8 cellular contexts compared by ENCODE assay signal in the genomic region with DNA sequence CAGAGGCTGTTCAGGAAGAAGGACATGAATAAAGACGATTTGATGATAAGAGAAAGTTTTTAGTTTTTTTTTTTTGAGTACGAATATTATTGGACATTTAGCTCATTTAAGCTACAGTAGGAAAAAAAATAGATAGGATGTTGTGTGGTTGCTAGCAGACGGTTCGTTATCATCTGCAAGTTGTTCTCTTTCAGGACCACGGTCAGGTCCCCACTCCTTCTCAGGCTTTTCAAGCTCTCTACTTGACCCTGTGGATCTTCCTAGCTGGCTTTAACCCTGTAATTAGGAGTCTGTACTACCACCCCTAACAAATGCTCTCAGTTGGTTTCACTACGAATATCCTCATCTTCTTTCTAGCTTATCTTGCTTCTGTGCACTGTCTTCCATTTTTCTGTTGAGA. TPM values are rescaled to one million over a fixed set of nuclear protein-coding genes. Genes with fewer than 3 reads are reported as not detected.
DNase-seq lines count a peak whose midpoint lies in the region; ATAC-seq, FAIRE-seq and TF ChIP-seq lines count a peak whose summit lies in the region.

No MANE protein-coding gene starts in this region.

- H3K36me3 ChIP-seq in sigmoid colon = no peaks in the 10 kb centered on the region

- no peaks in the 10 kb centered on the region for H3K9me3 ChIP-seq in sigmoid colon

- no peak for ATAC-seq in HG02763 (IDR thresholded peaks at IDR 0.05; ENCODE audit: unreplicated experiment)

- FAIRE-seq in D721Med (lab: Jason Lieb, UNC) = no peak

- H3K27me3 ChIP-seq in sigmoid colon = peaks cover 5 to 16% (median 8%) of the 10 kb centered on the region in 3 donors

- WGBS in sigmoid colon, 2 donors = 1 to 2% methylated on average over 6 of the region's 6 CpGs

- intact Hi-C loops in sigmoid colon (cut with DNase I) = no loop called here

- no peak overlapping the region for H3K27ac ChIP-seq in sigmoid colon

- peaks cover 0 to 30% (median 20%) of the 10 kb centered on the region in 4 donors for H3K4me1 ChIP-seq in sigmoid colon

- H3K4me3 ChIP-seq in sigmoid colon = no peak overlapping the region

- TF ChIP-seq CTCF in D721Med (IDR thresholded peaks at IDR 0.05; ENCODE audit: insufficient read depth, missing control alignments) (no peak), sigmoid colon (IDR thresholded peaks at IDR 0.05) (no peak)

- no peak for TF ChIP-seq POLR2A in sigmoid colon (IDR thresholded peaks at IDR 0.05)

- DNase-seq in Ammon's horn (ENCODE audit: low spot score) (peak; percentile 57), HT-29 (ENCODE audit: low spot score) (peak; percentile 14), iPS-NIHi7 (ENCODE audit: extremely low spot score) (peak; percentile 67), D721Med (ENCODE audit: insufficient read length, low spot score) (no peak), sigmoid colon (no peak), DMS153 (lab: John Stamatoyannopoulos, UW) (no peak)
- DNase-seq in activated CD4-positive, alpha-beta T cell treated with anti-CD3 and anti-CD28 coated beads, Interleukin-2, amount 50 U/mL, for 1 hour = peak; percentile 16

- no peak for TF ChIP-seq EP300 in sigmoid colon (IDR thresholded peaks at IDR 0.05)

RNA-seq across cellular contexts. Expression of gene KCNH8, which starts 1.1 kb away (rescaled TPM):
- total RNA-seq in HT-29 (2014; rRNA removed; shearing (Covaris generic)) = 0.03 and 1.1 TPM in 2 replicates
- total RNA-seq in sigmoid colon = 1 to 10 TPM in 1 of 4 donors, under 1 TPM in 3; 0.54 to 1.1 (median 0.74) TPM
- under 1 TPM; 0.23 to 0.71 (median 0.60) TPM for polyA plus RNA-seq in sigmoid colon

Comparison
In these comparisons a context has a peak if more than half of its experiments do, and no peak if none do; other contexts are left out.
1. DNase-seq: peak in Ammon's horn (single experiment), HT-29 (single experiment), activated CD4-positive, alpha-beta T cell treated with anti-CD3 and anti-CD28 coated beads, Interleukin-2, amount 50 U/mL, for 1 hour (single experiment) and iPS-NIHi7 (single experiment); none in D721Med (single experiment), sigmoid colon (single experiment) and DMS153 (single experiment).